Comparison of ENCODE assay signal across 1 cellular context in genomic region chr20:35664544-35665206, GRCh38.
TF ChIP-seq lines count a peak whose summit lies in the region.

Gene CPNE1, minus strand, starts transcription at chr20:35664900. Its CDS starts 31,977 bp downstream, at chr20:35632923.
Gene RBM12, minus strand, starts transcription at chr20:35664900. Its CDS starts 9,578 bp downstream, at chr20:35655322.

TF ChIP-seq in HepG2, 621 proteins besides CTCF, POLR2A, EP300 and RAD21 (continued from another document and continues in another):
- TF ChIP-seq ZBTB49 (CRISPR knock-in tag; IDR thresholded peaks at IDR 0.05; ENCODE audit: borderline replicate concordance) (peak; percentile 66), POGK (CRISPR knock-in tag; conservative IDR thresholded peaks at IDR 0.05) (peak; percentile 98), ZNF432 (CRISPR knock-in tag; IDR thresholded peaks at IDR 0.05; ENCODE audit: borderline replicate concordance) (no peak), USF2 (IDR thresholded peaks at IDR 0.05; ENCODE audit: low read depth, low read length) (no peak), USF2 (CRISPR knock-in tag; IDR thresholded peaks at IDR 0.05; ENCODE audit: borderline replicate concordance) (no peak; the same call in 1 of the 2 replicates), CCAR2 (optimal IDR thresholded peaks at IDR 0.05; ENCODE audit: low read depth, low read length) (no peak), ZNF17 (CRISPR knock-in tag; IDR thresholded peaks at IDR 0.05) (0 out of 2 replicates have a peak, but pooled peaks have one; percentile 31), ZMAT5 (CRISPR knock-in tag; IDR thresholded peaks at IDR 0.05; ENCODE audit: borderline replicate concordance, low read depth) (no peak), SRSF4 (IDR thresholded peaks at IDR 0.05; ENCODE audit: low read depth, low read length, poor library complexity, severe bottlenecking) (peak; percentile 44), ZNF768 (CRISPR knock-in tag; IDR thresholded peaks at IDR 0.05) (peak; percentile 86; the same call in 1 of the 2 replicates), GLI4 (CRISPR knock-in tag; IDR thresholded peaks at IDR 0.05; ENCODE audit: borderline replicate concordance) (peak; percentile 98), HINFP (CRISPR knock-in tag; IDR thresholded peaks at IDR 0.05; ENCODE audit: low read depth) (peak; percentile 94), PLSCR1 (CRISPR knock-in tag; IDR thresholded peaks at IDR 0.05; ENCODE audit: borderline replicate concordance) (no peak), ZNF609 (CRISPR knock-in tag; IDR thresholded peaks at IDR 0.05; ENCODE audit: borderline replicate concordance) (peak; percentile 73), SATB2 (CRISPR knock-in tag; IDR thresholded peaks at IDR 0.05) (peak; percentile 88; the same call in 1 of the 2 replicates), SRF (IDR thresholded peaks at IDR 0.05; ENCODE audit: low read depth, low read length) (peak; percentile 52; the same call in 1 of the 2 replicates), ASH2L (IDR thresholded peaks at IDR 0.05; ENCODE audit: insufficient read length, low read depth, low read length) (peak; percentile 96), ZNF232 (CRISPR knock-in tag; IDR thresholded peaks at IDR 0.05; ENCODE audit: borderline replicate concordance) (peak; percentile 87), MIER3 (CRISPR knock-in tag; IDR thresholded peaks at IDR 0.05; ENCODE audit: borderline replicate concordance) (peak; percentile 92; the same call in 1 of the 2 replicates), JUNB (CRISPR knock-in tag; IDR thresholded peaks at IDR 0.05; ENCODE audit: borderline replicate concordance) (no peak), MLX (CRISPR knock-in tag; IDR thresholded peaks at IDR 0.05) (peak; percentile 67; the same call in 1 of the 2 replicates), MATR3 (CRISPR knock-in tag; IDR thresholded peaks at IDR 0.05) (no peak), ZBTB10 (CRISPR knock-in tag; IDR thresholded peaks at IDR 0.05; ENCODE audit: borderline replicate concordance) (peak; percentile 18), ZXDC (CRISPR knock-in tag; IDR thresholded peaks at IDR 0.05) (no peak; the same call in none of the 2 replicates), SP5 (CRISPR knock-in tag; IDR thresholded peaks at IDR 0.05; ENCODE audit: borderline replicate concordance, low read depth) (peak; percentile 71; the same call in 1 of the 2 replicates), PBX2 (CRISPR knock-in tag; IDR thresholded peaks at IDR 0.05) (no peak), ZBTB2 (CRISPR knock-in tag; IDR thresholded peaks at IDR 0.05; ENCODE audit: low read depth) (no peak; the same call in 1 of the 2 replicates)
